ENCODE assay signal across 9 cellular contexts in the genomic region with DNA sequence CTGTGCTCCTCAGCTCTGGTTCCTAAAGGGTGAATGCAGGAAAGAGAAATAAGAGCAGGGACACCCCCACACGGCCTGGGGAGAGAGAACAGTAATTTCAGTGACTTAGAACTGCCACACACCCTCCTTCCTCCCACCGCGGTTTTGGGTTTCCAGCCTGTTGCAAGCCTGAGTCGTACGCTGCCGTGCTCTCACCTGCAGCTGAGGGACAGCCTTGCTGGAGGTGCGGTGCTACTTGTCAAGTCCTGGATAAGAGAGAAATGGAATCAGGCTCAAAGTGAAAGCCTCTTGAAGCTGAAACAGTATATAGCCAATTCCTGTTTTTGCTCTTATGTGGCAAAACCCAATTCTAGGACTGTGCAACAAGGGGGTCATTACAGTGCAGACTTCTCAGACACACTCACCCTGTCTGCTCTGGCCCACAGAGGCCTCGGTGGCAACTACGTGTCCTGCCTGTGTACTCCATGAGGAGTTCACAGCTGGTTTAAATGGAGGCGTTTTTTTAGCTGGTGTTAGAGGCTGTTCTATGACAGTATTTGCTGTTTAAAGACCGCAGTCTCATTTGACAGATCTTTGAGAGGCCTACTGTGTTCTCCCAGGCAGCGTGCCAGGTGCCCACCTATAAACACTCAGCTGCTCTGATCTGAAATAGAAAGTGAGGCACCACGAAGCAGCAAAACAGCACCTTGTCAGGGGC. TPM values are rescaled to one million over a fixed set of nuclear protein-coding genes. Genes with fewer than 3 reads are reported as not detected.
DNase-seq lines count a peak whose midpoint lies in the region; ATAC-seq lines count a peak whose summit lies in the region.
"Had no signal": no experiment of that assay in that cellular context is flagged by ENCODE, and none has a peak within 500 bp of the region (broad histone marks: within the 10 kb centered on the region; RNA-seq: fewer than 3 reads in every experiment).

No MANE protein-coding gene starts in this region.

- peak overlapping the region; percentile 69 for H3K4me3 Mint-ChIP-seq in activated T-cell treated with anti-CD3 and anti-CD28 coated beads, Interleukin-2, amount 50 U/mL, for 24 hours

- peak overlapping the region; percentile 85 for H3K27ac Mint-ChIP-seq in activated T-cell treated with anti-CD3 and anti-CD28 coated beads, Interleukin-2, amount 50 U/mL, for 24 hours

- H3K36me3 ChIP-seq in BLaER1 (peaks cover 23% of the 10 kb centered on the region), MG63 (peaks cover 17% of the 10 kb centered on the region)

- H3K27me3 ChIP-seq in BLaER1 (no peaks in the 10 kb centered on the region), MG63 (no peaks in the 10 kb centered on the region)

- H3K4me1 ChIP-seq in BLaER1, result peaks cover 77% of the 10 kb centered on the region

- peak overlapping the region; percentile 73 for H3K4me2 ChIP-seq in BLaER1

- peak overlapping the region; percentile 54 for H3K27ac ChIP-seq in BLaER1

- intact Hi-C loops in left cardiac atrium (cut with DNase I), result no loop called here

- H3K27me3 Mint-ChIP-seq in activated T-cell treated with anti-CD3 and anti-CD28 coated beads, Interleukin-2, amount 50 U/mL, for 24 hours, result no peaks in the 10 kb centered on the region

- H3K9me3 Mint-ChIP-seq in activated T-cell treated with anti-CD3 and anti-CD28 coated beads, Interleukin-2, amount 50 U/mL, for 24 hours, result no peaks in the 10 kb centered on the region

- H3K4me3 ChIP-seq in BLaER1 (no peak overlapping the region), MG63 (no peak overlapping the region)

- peaks cover 89% of the 10 kb centered on the region for H3K4me1 Mint-ChIP-seq in activated T-cell treated with anti-CD3 and anti-CD28 coated beads, Interleukin-2, amount 50 U/mL, for 24 hours (ENCODE audit: low read depth)

- H3K9me3 ChIP-seq in BLaER1 (no peaks in the 10 kb centered on the region), MG63 (peaks cover 3% of the 10 kb centered on the region; the same call in 1 of the 2 replicates)

- DNase-seq in NAMALWA (ENCODE audit: low spot score), result peak; percentile 65
- DNase-seq in activated T-cell treated with anti-CD3 and anti-CD28 coated beads, Interleukin-2, amount 50 U/mL, for 24 hours, result peak; percentile 82
- DNase-seq in left cardiac atrium, result no peak
- peak; percentile 77 for DNase-seq in stimulated activated CD4-positive, alpha-beta T cell treated with anti-CD3 and anti-CD28 coated beads, Interleukin-2, amount 100 ng/mL, for 4 hours (ENCODE audit: low read depth)
- no peak for DNase-seq in MG63
- DNase-seq in epidermal melanocyte (ENCODE audit: insufficient read length, low spot score), result no peak

- ATAC-seq in GM21515 (IDR thresholded peaks at IDR 0.05; ENCODE audit: unreplicated experiment) (peak; percentile 79), left cardiac atrium (peak; percentile 54 to 61)

- peak overlapping the region; percentile 21; the same call in 1 of the 2 replicates for H3K9ac ChIP-seq in BLaER1

- no peaks in the 10 kb centered on the region for H4K20me1 ChIP-seq in BLaER1

- peaks cover 49% of the 10 kb centered on the region for H3K36me3 Mint-ChIP-seq in activated T-cell treated with anti-CD3 and anti-CD28 coated beads, Interleukin-2, amount 50 U/mL, for 24 hours (ENCODE audit: low read depth)

RNA-seq across cellular contexts. Expression of a gene that starts 42.9 kb away (rescaled TPM):
- 10 to 100 TPM; 20.5 to 23.7 TPM for total RNA-seq in left cardiac atrium
- total RNA-seq in MG63 (2014; rRNA removed; shearing (Covaris generic); ENCODE audit: low replicate concordance), result 30.6 and 31.4 TPM in 2 replicates

RNA-seq across cellular contexts. Expression of a gene that starts 57.7 kb away (rescaled TPM):
- not detected for total RNA-seq in left cardiac atrium
- not detected in 2 replicates for total RNA-seq in MG63 (2014; rRNA removed; shearing (Covaris generic); ENCODE audit: low replicate concordance)
- total RNA-seq: epithelial cell of proximal tubule had no signal

Comparison
In these comparisons a context has a peak if more than half of its experiments do, and no peak if none do; other contexts are left out.
1. DNase-seq: peak in NAMALWA (single experiment), activated T-cell treated with anti-CD3 and anti-CD28 coated beads, Interleukin-2, amount 50 U/mL, for 24 hours (single experiment) and stimulated activated CD4-positive, alpha-beta T cell treated with anti-CD3 and anti-CD28 coated beads, Interleukin-2, amount 100 ng/mL, for 4 hours (single experiment); none in left cardiac atrium (single experiment), MG63 (single experiment) and epidermal melanocyte (single experiment).